9 cellular contexts compared by ENCODE assay signal in genomic region chr17:29177541-29177870, GRCh38. TPM values are rescaled to one million over a fixed set of nuclear protein-coding genes. Genes with fewer than 3 reads are reported as not detected.
DNase-seq lines count a peak whose midpoint lies in the region; ATAC-seq and TF ChIP-seq lines count a peak whose summit lies in the region.
"Had no signal": no experiment of that assay in that cellular context is flagged by ENCODE, and none has a peak within 500 bp of the region (broad histone marks: within the 10 kb centered on the region; RNA-seq: fewer than 3 reads in every experiment).

No MANE protein-coding gene starts in this region.

- no peaks in the 10 kb centered on the region for H3K36me3 Mint-ChIP-seq in activated CD8-positive, alpha-beta memory T cell treated with anti-CD3 and anti-CD28 coated beads, Interleukin-2, amount 10 ng/mL, durations not matched to agents 7 days and 5 days
- no peaks in the 10 kb centered on the region for H3K36me3 Mint-ChIP-seq in memory B cell

- H3K4me3 Mint-ChIP-seq in activated CD8-positive, alpha-beta memory T cell treated with anti-CD3 and anti-CD28 coated beads, Interleukin-2, amount 10 ng/mL, durations not matched to agents 7 days and 5 days, result peak overlapping the region; percentile 81
- peak overlapping the region; percentile 87 for H3K4me3 Mint-ChIP-seq in memory B cell

- H3K4me1 ChIP-seq in ascending aorta, result peaks cover 12 to 30% of the 10 kb centered on the region in 2 donors

- no peak for TF ChIP-seq CTCF in ascending aorta (IDR thresholded peaks at IDR 0.05)

- no peak for ATAC-seq in activated CD8-positive, alpha-beta memory T cell treated with anti-CD3 and anti-CD28 coated beads, Interleukin-2, amount 10 ng/mL, durations not matched to agents 7 days and 5 days
- no peak for ATAC-seq in memory B cell (ENCODE audit: low read depth)

- H3K9me3 ChIP-seq in ascending aorta, result no peaks in the 10 kb centered on the region
- H3K9me3 ChIP-seq: neutrophil had no signal

- peak overlapping the region; percentile 76 to 93 for H3K27ac ChIP-seq in ascending aorta
- H3K27ac ChIP-seq in temporal lobe (ENCODE audit: low read depth, low read length), result peak overlapping the region; percentile 36
- H3K27ac ChIP-seq: neutrophil had no signal

- no peaks in the 10 kb centered on the region for H3K9me3 Mint-ChIP-seq in activated CD8-positive, alpha-beta memory T cell treated with anti-CD3 and anti-CD28 coated beads, Interleukin-2, amount 10 ng/mL, durations not matched to agents 7 days and 5 days (ENCODE audit: low read depth)
- H3K9me3 Mint-ChIP-seq in memory B cell, result no peaks in the 10 kb centered on the region

- H3K36me3 ChIP-seq in ascending aorta, result no peaks in the 10 kb centered on the region
- H3K36me3 ChIP-seq: neutrophil had no signal

- no peaks in the 10 kb centered on the region for H3K27me3 ChIP-seq in ascending aorta

- H3K4me3 ChIP-seq in ascending aorta, result peak overlapping the region in 1 of 2 donors; percentile 74

- peak overlapping the region; percentile 80 for H3K27ac Mint-ChIP-seq in activated CD8-positive, alpha-beta memory T cell treated with anti-CD3 and anti-CD28 coated beads, Interleukin-2, amount 10 ng/mL, durations not matched to agents 7 days and 5 days
- H3K27ac Mint-ChIP-seq in memory B cell, result peak overlapping the region; percentile 88

- peaks cover 34% of the 10 kb centered on the region for H3K4me1 Mint-ChIP-seq in activated CD8-positive, alpha-beta memory T cell treated with anti-CD3 and anti-CD28 coated beads, Interleukin-2, amount 10 ng/mL, durations not matched to agents 7 days and 5 days
- H3K4me1 Mint-ChIP-seq in memory B cell, result peaks cover 15% of the 10 kb centered on the region

- no peak for DNase-seq in activated CD8-positive, alpha-beta memory T cell treated with anti-CD3 and anti-CD28 coated beads, Interleukin-2, amount 10 ng/mL, durations not matched to agents 7 days and 5 days
- no peak for DNase-seq in activated CD8-positive, alpha-beta memory T cell treated with anti-CD3 and anti-CD28 coated beads, Interleukin-2, amount 50 U/mL, for 4 hours
- no peak for DNase-seq in ascending aorta (ENCODE audit: low spot score in 2 of 2)
- DNase-seq in memory B cell (ENCODE audit: low spot score in 2 of 2), result no peak
- DNase-seq in stimulated activated CD4-positive, alpha-beta T cell treated with anti-CD3 and anti-CD28 coated beads, Interleukin-2, amount 100 ng/mL, for 48 hours, result no peak
- DNase-seq in NCI-H510A treated with DMSO at 0.1 percent for 48 hours (lab: John Stamatoyannopoulos, UW), result no peak
- DNase-seq in NAMALWA (ENCODE audit: low spot score), result no peak

- CTCF ChIA-PET in activated CD8-positive, alpha-beta memory T cell treated with anti-CD3 and anti-CD28 coated beads, Interleukin-2, amount 10 ng/mL, durations not matched to agents 7 days and 5 days (lab: Charles Lee), result interaction anchor here (0.9 to 23.1 kb wide), 11 partner anchors 9 to 414 kb away, joined by 3 to 541 read pairs (median 4); no protein-coding TSS in a partner anchor

- intact Hi-C loops in ascending aorta (cut with DNase I), result no loop called here

- H3K27me3 Mint-ChIP-seq in activated CD8-positive, alpha-beta memory T cell treated with anti-CD3 and anti-CD28 coated beads, Interleukin-2, amount 10 ng/mL, durations not matched to agents 7 days and 5 days, result peaks cover 6% of the 10 kb centered on the region
- H3K27me3 Mint-ChIP-seq in memory B cell, result peaks cover 2% of the 10 kb centered on the region

RNA-seq across cellular contexts. Expression of gene MYO18A, which starts 2.7 kb away (rescaled TPM):
- total RNA-seq in activated CD8-positive, alpha-beta memory T cell treated with anti-CD3 and anti-CD28 coated beads, Interleukin-2, amount 10 ng/mL, durations not matched to agents 7 days and 5 days, result 10 to 100 TPM; 67.7 to 85.8 TPM
- total RNA-seq in ascending aorta (185 TPM), temporal lobe (54.6 TPM)
